ENCODE assay signal across 15 cellular contexts in genomic region chr10:71734797-71735196, GRCh38. TPM values are rescaled to one million over a fixed set of nuclear protein-coding genes. Genes with fewer than 3 reads are reported as not detected.
A peak's percentile ranks its signal among the peaks of the same experiment; 100 is the strongest.
DNase-seq lines count a peak whose midpoint lies in the region; ATAC-seq, FAIRE-seq and TF ChIP-seq lines count a peak whose summit lies in the region.
"Had no signal": no experiment of that assay in that cellular context is flagged by ENCODE, and none has a peak within 500 bp of the region (broad histone marks: within the 10 kb centered on the region; RNA-seq: fewer than 3 reads in every experiment).

No MANE protein-coding gene starts in this region.

- H3K4me3 Mint-ChIP-seq in activated CD8-positive, alpha-beta T cell treated with anti-CD3 and anti-CD28 coated beads, Interleukin-2, amount 10 ng/mL, durations not matched to agents 7 days and 5 days, result peak overlapping the region; percentile 61
- peak overlapping the region; percentile 14 for H3K4me3 Mint-ChIP-seq in memory B cell

- H3K9me3 Mint-ChIP-seq in activated CD8-positive, alpha-beta T cell treated with anti-CD3 and anti-CD28 coated beads, Interleukin-2, amount 10 ng/mL, durations not matched to agents 7 days and 5 days (ENCODE audit: insufficient read depth), result no peaks in the 10 kb centered on the region
- no peaks in the 10 kb centered on the region for H3K9me3 Mint-ChIP-seq in memory B cell

- intact Hi-C loops in HepG2 (cut with micrococcal nuclease; ENCODE audit: unreplicated experiment), result no loop called here
- intact Hi-C loops in right lobe of liver (cut with DNase I), result no loop called here
- intact Hi-C loops in body of pancreas (cut with DNase I), result no loop called here

- TF ChIP-seq CTCF in HepG2 (CRISPR knock-in tag; IDR thresholded peaks at IDR 0.05) (no peak), right lobe of liver (IDR thresholded peaks at IDR 0.05) (no peak), smooth muscle cell (IDR thresholded peaks at IDR 0.05; ENCODE audit: borderline replicate concordance, insufficient read depth, poor library complexity, severe bottlenecking) (no peak), body of pancreas (IDR thresholded peaks at IDR 0.05) (no peak)

- H3K79me2 ChIP-seq in HepG2 (ENCODE audit: insufficient read depth, low read length) (no peaks in the 10 kb centered on the region), smooth muscle cell (ENCODE audit: low read depth) (no peaks in the 10 kb centered on the region)

- no peaks in the 10 kb centered on the region for H3F3A ChIP-seq in smooth muscle cell (ENCODE audit: low read depth)

- TF ChIP-seq POLR2A in HepG2 (IDR thresholded peaks at IDR 0.05; ENCODE audit: insufficient read depth in 1 of 2, low read depth in 2 of 2, low read length in 2 of 2) (no peak), right lobe of liver (IDR thresholded peaks at IDR 0.05) (no peak), body of pancreas (IDR thresholded peaks at IDR 0.05) (no peak)

- ATAC-seq in HepG2, result no peak
- ATAC-seq in right lobe of liver, result no peak
- no peak for ATAC-seq in activated CD8-positive, alpha-beta T cell treated with anti-CD3 and anti-CD28 coated beads, Interleukin-2, amount 10 ng/mL, durations not matched to agents 7 days and 5 days
- no peak for ATAC-seq in memory B cell (ENCODE audit: low read depth)
- ATAC-seq in body of pancreas, result no peak
- ATAC-seq: heart right ventricle had no signal

- H3K27me3 Mint-ChIP-seq in activated CD8-positive, alpha-beta T cell treated with anti-CD3 and anti-CD28 coated beads, Interleukin-2, amount 10 ng/mL, durations not matched to agents 7 days and 5 days (ENCODE audit: low read depth), result no peaks in the 10 kb centered on the region
- H3K27me3 Mint-ChIP-seq in memory B cell, result no peaks in the 10 kb centered on the region

- H3K4me3 ChIP-seq in HepG2 (replicated peaks in 1 of 3; ENCODE audit: insufficient read depth in 1 of 3, low read depth in 2 of 3, low read length in 3 of 3), result no peak overlapping the region
- H3K4me3 ChIP-seq in right lobe of liver, result no peak overlapping the region
- no peak overlapping the region for H3K4me3 ChIP-seq in smooth muscle cell
- no peak overlapping the region for H3K4me3 ChIP-seq in body of pancreas
- H3K4me3 ChIP-seq: heart right ventricle had no signal

- TF ChIP-seq RAD21 in HepG2 (CRISPR knock-in tag; IDR thresholded peaks at IDR 0.05), result no peak

- H2AFZ ChIP-seq in HepG2 (ENCODE audit: low read length), result no peak overlapping the region
- H2AFZ ChIP-seq in smooth muscle cell (ENCODE audit: low read depth), result no peak overlapping the region

- H3K27ac ChIP-seq in HepG2 (ENCODE audit: extremely low read length, insufficient read depth, low read length) (no peak overlapping the region), right lobe of liver (no peak overlapping the region), smooth muscle cell (ENCODE audit: low read depth) (no peak overlapping the region), substantia nigra (ENCODE audit: low read depth, low read length, poor library complexity, severe bottlenecking) (no peak overlapping the region), body of pancreas (no peak overlapping the region)

- DNase-seq in HepG2 (ENCODE audit: low spot score), result no peak
- no peak for DNase-seq in right lobe of liver
- no peak for DNase-seq in activated CD8-positive, alpha-beta T cell treated with anti-CD3 and anti-CD28 coated beads, Interleukin-2, amount 10 ng/mL, durations not matched to agents 7 days and 5 days
- no peak for DNase-seq in memory B cell (ENCODE audit: low spot score in 2 of 2)
- DNase-seq in smooth muscle cell (lab: John Stamatoyannopoulos, UW; ENCODE audit: unreplicated experiment), result no peak
- no peak for DNase-seq in substantia nigra (lab: John Stamatoyannopoulos, UW)
- DNase-seq in body of pancreas, result no peak
- DNase-seq: activated CD4-positive, CD25-positive, alpha-beta regulatory T cell; amygdala; heart right ventricle; NCI-H1694; NCI-H446 treated with DMSO at 0.1 percent for 48 hours had no signal

- H3K36me3 Mint-ChIP-seq in activated CD8-positive, alpha-beta T cell treated with anti-CD3 and anti-CD28 coated beads, Interleukin-2, amount 10 ng/mL, durations not matched to agents 7 days and 5 days (ENCODE audit: low read depth), result peaks cover 5% of the 10 kb centered on the region
- H3K36me3 Mint-ChIP-seq in memory B cell, result no peaks in the 10 kb centered on the region

- POLR2A ChIA-PET in HepG2 (lab: Yijun Ruan, JAX), result no interaction called here
- POLR2A ChIA-PET in activated CD8-positive, alpha-beta T cell treated with anti-CD3 and anti-CD28 coated beads, Interleukin-2, amount 10 ng/mL, durations not matched to agents 7 days and 5 days (lab: Charles Lee), result interaction anchor here (0.7 to 4.3 kb wide), 8 partner anchors 8 to 39 kb away, joined by 3 to 45 read pairs (median 7); partner anchors contain the start of gene VSIR

- no peak overlapping the region for H3K9ac ChIP-seq in HepG2 (ENCODE audit: insufficient read depth, low read depth, low read length)
- H3K9ac ChIP-seq in smooth muscle cell (ENCODE audit: low read depth), result no peak overlapping the region

- no peaks in the 10 kb centered on the region for H3K36me3 ChIP-seq in HepG2 (replicated peaks in 1 of 2; ENCODE audit: control insufficient read depth in 1 of 2, insufficient read depth in 2 of 2, low read length in 2 of 2)
- H3K36me3 ChIP-seq in right lobe of liver, result no peaks in the 10 kb centered on the region
- no peaks in the 10 kb centered on the region for H3K36me3 ChIP-seq in smooth muscle cell (ENCODE audit: low read depth)
- H3K36me3 ChIP-seq in body of pancreas (replicated peaks in 1 of 2; ENCODE audit: insufficient read depth in 1 of 2, low read depth in 2 of 2), result no peaks in the 10 kb centered on the region
- H3K36me3 ChIP-seq: heart right ventricle had no signal

- peaks cover 100% of the 10 kb centered on the region for H3K4me1 Mint-ChIP-seq in activated CD8-positive, alpha-beta T cell treated with anti-CD3 and anti-CD28 coated beads, Interleukin-2, amount 10 ng/mL, durations not matched to agents 7 days and 5 days (ENCODE audit: low read depth)
- H3K4me1 Mint-ChIP-seq in memory B cell, result peaks cover 43% of the 10 kb centered on the region

- H3K27ac Mint-ChIP-seq in activated CD8-positive, alpha-beta T cell treated with anti-CD3 and anti-CD28 coated beads, Interleukin-2, amount 10 ng/mL, durations not matched to agents 7 days and 5 days, result peak overlapping the region; percentile 93
- H3K27ac Mint-ChIP-seq in memory B cell, result no peak overlapping the region

- CTCF ChIA-PET in HepG2 (lab: Yijun Ruan, JAX; ENCODE audit: low intra/inter-chr PET ratio, low total read pairs), result no interaction called here
- CTCF ChIA-PET in activated CD8-positive, alpha-beta T cell treated with anti-CD3 and anti-CD28 coated beads, Interleukin-2, amount 10 ng/mL, durations not matched to agents 7 days and 5 days (lab: Charles Lee), result interaction anchor here (0.9 to 6.4 kb wide), 5 partner anchors 9 to 38 kb away, joined by 3 to 56 read pairs (median 5); partner anchors contain the start of gene VSIR

- 0% methylated on average over 2 of the region's 5 CpGs for WGBS in HepG2 (ENCODE audit: low lambda C conversion rate)
- WGBS in right lobe of liver (ENCODE audit: insufficient coverage, low coverage, low lambda C conversion rate, missing lambda C conversion rate), result no CpG with 5 or more reads among the region's 5 CpGs
- 89% methylated on average over 5 of the region's 5 CpGs for WGBS in smooth muscle cell (ENCODE audit: low lambda C conversion rate)
- 63% methylated on average over 5 of the region's 5 CpGs; no CpG with 5 or more reads in 1 of the 2 donors for WGBS in body of pancreas, 2 donors

- in situ Hi-C loops in HepG2 (cut with HindIII; ENCODE audit: extremely low pct_ligation_motif_present, low pct_unique_long_range_greater_than_20kb), result no loop called here

- no peaks in the 10 kb centered on the region for H3K9me3 ChIP-seq in HepG2 (ENCODE audit: low read length)
- H3K9me3 ChIP-seq in right lobe of liver, result no peaks in the 10 kb centered on the region
- no peaks in the 10 kb centered on the region for H3K9me3 ChIP-seq in smooth muscle cell (replicated peaks; ENCODE audit: low read depth)
- H3K9me3 ChIP-seq in body of pancreas, result no peaks in the 10 kb centered on the region
- H3K9me3 ChIP-seq: heart right ventricle had no signal

- no peak for FAIRE-seq in HepG2 (lab: Jason Lieb, UNC)
- FAIRE-seq: islet of Langerhans had no signal

- 0 out of 2 replicates have a peak, but pooled peaks cover 1% of the 10 kb centered on the region for H3K4me1 ChIP-seq in HepG2 (ENCODE audit: insufficient read depth, low read length)
- H3K4me1 ChIP-seq in right lobe of liver, result no peaks in the 10 kb centered on the region
- no peaks in the 10 kb centered on the region for H3K4me1 ChIP-seq in smooth muscle cell (ENCODE audit: low read depth)
- H3K4me1 ChIP-seq in body of pancreas, result peaks cover 20% of the 10 kb centered on the region

- no TSS peak for BruUV-seq in HepG2 (replicated peaks; lab: Mats Ljungman, UMichigan)

- H3K4me2 ChIP-seq in HepG2 (ENCODE audit: low read depth, low read length), result no peak overlapping the region
- no peak overlapping the region for H3K4me2 ChIP-seq in smooth muscle cell

- TF ChIP-seq EP300 in HepG2 (IDR thresholded peaks at IDR 0.05; ENCODE audit: low read depth in 2 of 2, low read length in 2 of 2) (no peak), HepG2 (CRISPR knock-in tag; IDR thresholded peaks at IDR 0.05; ENCODE audit: borderline replicate concordance) (no peak)

- H3K27me3 ChIP-seq in HepG2 (ENCODE audit: control insufficient read depth in 1 of 2, insufficient read depth in 2 of 2, low read length in 2 of 2), result peaks cover 9 to 58% of the 10 kb centered on the region in 2 experiments; a peak in 4 of 5 replicates
- H3K27me3 ChIP-seq in right lobe of liver, result no peaks in the 10 kb centered on the region
- peaks cover 4% of the 10 kb centered on the region for H3K27me3 ChIP-seq in smooth muscle cell (ENCODE audit: low read depth)
- no peaks in the 10 kb centered on the region for H3K27me3 ChIP-seq in body of pancreas
- H3K27me3 ChIP-seq: heart right ventricle had no signal

- H4K20me1 ChIP-seq in HepG2 (ENCODE audit: insufficient read depth, low read length) (no peaks in the 10 kb centered on the region), smooth muscle cell (ENCODE audit: low read depth) (no peaks in the 10 kb centered on the region)

RNA-seq across cellular contexts. Expression of gene C10orf105, which starts 15.2 kb away (rescaled TPM):
- total RNA-seq in HepG2 (2016; rRNA removed; fragmentation: Illumina TruSeq; extraction: Trizol) (not detected in 2 replicates), right lobe of liver (under 1 TPM in 1 of 6 experiments, not detected in 5; 0.05 TPM), smooth muscle cell (0.09 TPM in 1 of 2 replicates, not detected in the other), body of pancreas (not detected)
- not detected in 2 replicates for total RNA-seq in HepG2 (2016; cell fraction: cytosol; rRNA removed; fragmentation: Illumina TruSeq; extraction: Trizol; ENCODE audit: low read depth)
- total RNA-seq in HepG2 (2016; cell fraction: insoluble cytoplasmic fraction; rRNA removed; fragmentation: Illumina TruSeq; extraction: Trizol), result not detected in 2 replicates
- not detected in 2 replicates for total RNA-seq in HepG2 (2016; cell fraction: membrane; rRNA removed; fragmentation: Illumina TruSeq; extraction: Trizol)
- total RNA-seq in HepG2 (2016; cell fraction: nucleus; rRNA removed; fragmentation: Illumina TruSeq; extraction: Trizol), result not detected in 2 replicates
- polyA plus RNA-seq in HepG2 (2011; rRNA removed) (not detected in 2 replicates), smooth muscle cell (not detected in 2 replicates)
- not detected in 2 replicates for polyA plus RNA-seq in HepG2 (2011; cell fraction: cytosol; rRNA removed)
- not detected in 2 replicates for polyA plus RNA-seq in HepG2 (2011; cell fraction: nucleus; rRNA removed)
- not detected in 2 replicates for polyA plus RNA-seq in HepG2 (2012)
- polyA plus RNA-seq in HepG2 (2016; cell fraction: cytosol; fragmentation: Illumina TruSeq; extraction: Trizol; ENCODE audit: low read depth), result not detected in 2 replicates
- not detected in 2 replicates for polyA plus RNA-seq in HepG2 (2016; cell fraction: insoluble cytoplasmic fraction; fragmentation: Illumina TruSeq; extraction: Trizol; ENCODE audit: low read depth)
- not detected in 2 replicates for polyA plus RNA-seq in HepG2 (2016; cell fraction: membrane; fragmentation: Illumina TruSeq; extraction: Trizol; ENCODE audit: low read depth)
- polyA plus RNA-seq in HepG2 (2016; cell fraction: nucleus; fragmentation: Illumina TruSeq; extraction: Trizol; ENCODE audit: insufficient read depth, low read depth), result not detected in 2 replicates
- polyA minus RNA-seq in HepG2 (2011; rRNA and poly(A)+ RNA removed; ENCODE audit: low replicate concordance), result not detected in 2 replicates
- not detected in 2 replicates for polyA minus RNA-seq in HepG2 (2011; cell fraction: cytosol; rRNA and poly(A)+ RNA removed)
- not detected in 2 replicates for polyA minus RNA-seq in HepG2 (2011; cell fraction: nucleus; rRNA and poly(A)+ RNA removed)
- 1 to 10 TPM in 1 of 2 experiments, under 1 TPM in 1; 0.73 to 1.1 TPM for total RNA-seq in activated CD8-positive, alpha-beta T cell treated with anti-CD3 and anti-CD28 coated beads, Interleukin-2, amount 10 ng/mL, durations not matched to agents 7 days and 5 days
- total RNA-seq: MCF 10A had no signal

RNA-seq across cellular contexts. Expression of gene VSIR, which starts 38.5 kb away (rescaled TPM):
- 0.36 and 0.44 TPM in 2 replicates for total RNA-seq in HepG2 (2016; rRNA removed; fragmentation: Illumina TruSeq; extraction: Trizol)
- total RNA-seq in HepG2 (2016; cell fraction: cytosol; rRNA removed; fragmentation: Illumina TruSeq; extraction: Trizol; ENCODE audit: low read depth), result 0.26 TPM in 1 of 2 replicates, not detected in the other
- 0.41 TPM in 1 of 2 replicates, not detected in the other for total RNA-seq in HepG2 (2016; cell fraction: insoluble cytoplasmic fraction; rRNA removed; fragmentation: Illumina TruSeq; extraction: Trizol)
- 0.14 TPM in 1 of 2 replicates, not detected in the other for total RNA-seq in HepG2 (2016; cell fraction: membrane; rRNA removed; fragmentation: Illumina TruSeq; extraction: Trizol)
- 0.16 and 0.19 TPM in 2 replicates for total RNA-seq in HepG2 (2016; cell fraction: nucleus; rRNA removed; fragmentation: Illumina TruSeq; extraction: Trizol)
- polyA plus RNA-seq in HepG2 (2011; rRNA removed), result 3.2 and 3.8 TPM in 2 replicates
- polyA plus RNA-seq in HepG2 (2011; cell fraction: cytosol; rRNA removed), result 2.2 and 3.9 TPM in 2 replicates
- polyA plus RNA-seq in HepG2 (2011; cell fraction: nucleus; rRNA removed), result 2.1 and 3.3 TPM in 2 replicates
- 0.35 and 0.81 TPM in 2 replicates for polyA plus RNA-seq in HepG2 (2012)
- polyA plus RNA-seq in HepG2 (2016; cell fraction: cytosol; fragmentation: Illumina TruSeq; extraction: Trizol; ENCODE audit: low read depth), result 0.18 and 0.35 TPM in 2 replicates
- polyA plus RNA-seq in HepG2 (2016; cell fraction: insoluble cytoplasmic fraction; fragmentation: Illumina TruSeq; extraction: Trizol; ENCODE audit: low read depth), result 0.23 TPM in 1 of 2 replicates, not detected in the other
- 0.14 and 0.38 TPM in 2 replicates for polyA plus RNA-seq in HepG2 (2016; cell fraction: membrane; fragmentation: Illumina TruSeq; extraction: Trizol; ENCODE audit: low read depth)
- polyA plus RNA-seq in HepG2 (2016; cell fraction: nucleus; fragmentation: Illumina TruSeq; extraction: Trizol; ENCODE audit: insufficient read depth, low read depth), result 0.32 and 1.1 TPM in 2 replicates
- 4.6 and 6.5 TPM in 2 replicates for polyA minus RNA-seq in HepG2 (2011; rRNA and poly(A)+ RNA removed; ENCODE audit: low replicate concordance)
- polyA minus RNA-seq in HepG2 (2011; cell fraction: cytosol; rRNA and poly(A)+ RNA removed), result 3.0 and 4.5 TPM in 2 replicates
- polyA minus RNA-seq in HepG2 (2011; cell fraction: nucleus; rRNA and poly(A)+ RNA removed), result 1.9 and 2.3 TPM in 2 replicates
- 10 to 100 TPM in 3 of 6 experiments, 1 to 10 TPM in 3; 6.1 to 17.1 (median 10.1) TPM for total RNA-seq in right lobe of liver
- 100 to 1,000 TPM; 127 to 133 TPM for total RNA-seq in activated CD8-positive, alpha-beta T cell treated with anti-CD3 and anti-CD28 coated beads, Interleukin-2, amount 10 ng/mL, durations not matched to agents 7 days and 5 days
- 0.58 and 3.6 TPM in 2 replicates for total RNA-seq in smooth muscle cell
- 2.6 and 3.6 TPM in 2 replicates for polyA plus RNA-seq in smooth muscle cell
- total RNA-seq in body of pancreas, result 10 to 100 TPM; 14.8 to 17.1 TPM
- polyA plus RNA-seq: neural cell had no signal

Comparison
In these comparisons a context has a peak if more than half of its experiments do, and no peak if none do; other contexts are left out.
1. RNA of gene VSIR, which starts 38.5 kb away (total RNA-seq): 127 to 133 TPM in activated CD8-positive, alpha-beta T cell treated with anti-CD3 and anti-CD28 coated beads, Interleukin-2, amount 10 ng/mL, durations not matched to agents 7 days and 5 days; 14.8 to 17.1 TPM in body of pancreas, 6.1 to 17.1 TPM in right lobe of liver, 0.58 to 3.6 TPM in smooth muscle cell and 0.14 to 0.44 TPM in HepG2; every median in the first group is over 4 times any median in the second.